13 cellular contexts compared by ENCODE assay signal in the genomic region with DNA sequence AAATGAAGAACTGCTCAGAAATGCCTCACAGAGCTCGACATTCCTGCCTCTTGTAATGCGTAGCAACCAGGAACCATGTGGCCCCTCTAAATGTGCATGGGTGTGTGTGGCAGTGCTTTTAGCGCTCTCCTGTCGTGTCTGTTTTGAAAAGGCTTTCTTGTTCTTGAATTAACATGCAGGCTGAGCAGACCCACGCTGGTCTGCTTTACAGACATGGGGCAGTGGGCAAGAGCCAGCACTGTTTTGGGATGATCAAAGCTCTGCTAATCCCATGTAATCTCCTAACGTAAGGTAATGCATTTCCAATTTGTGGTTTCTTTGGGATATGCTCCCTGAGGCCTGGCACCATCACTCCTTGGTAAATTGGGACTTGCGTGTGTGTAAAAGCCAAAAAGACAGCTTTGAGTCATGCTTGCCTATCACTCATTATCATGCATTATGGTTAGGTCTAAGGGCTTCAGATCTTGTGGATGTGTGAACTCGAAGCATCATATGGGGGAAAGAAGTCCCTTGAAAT. TPM values are rescaled to one million over a fixed set of nuclear protein-coding genes. Genes with fewer than 3 reads are reported as not detected.
DNase-seq lines count a peak whose midpoint lies in the region; ATAC-seq and TF ChIP-seq lines count a peak whose summit lies in the region.
"Had no signal": no experiment of that assay in that cellular context is flagged by ENCODE, and none has a peak within 500 bp of the region (broad histone marks: within the 10 kb centered on the region; RNA-seq: fewer than 3 reads in every experiment).

No MANE protein-coding gene starts in this region.

- no peaks in the 10 kb centered on the region for H3K36me3 ChIP-seq in HUES48 (ENCODE audit: control insufficient read depth, insufficient read depth, low read length)
- no peaks in the 10 kb centered on the region for H3K36me3 ChIP-seq in mesodermal cell (ENCODE audit: control insufficient read depth, insufficient read depth, low read length)
- H3K36me3 ChIP-seq in WERI-Rb-1: no peaks in the 10 kb centered on the region
- H3K36me3 ChIP-seq: esophagus squamous epithelium had no signal

- H3K27me3 ChIP-seq in HUES48 (ENCODE audit: control insufficient read depth, insufficient read depth, low read length) (no peaks in the 10 kb centered on the region), WERI-Rb-1 (ENCODE audit: insufficient read depth, low read depth, severe bottlenecking) (no peaks in the 10 kb centered on the region)
- H3K27me3 ChIP-seq: esophagus squamous epithelium had no signal

- TF ChIP-seq CTCF in CD14-positive monocyte (IDR thresholded peaks at IDR 0.05) (no peak), WERI-Rb-1 (IDR thresholded peaks at IDR 0.05; ENCODE audit: low read depth, low read length) (no peak)

- peak overlapping the region in 1 of 2 donors; percentile 26 for H3K4me3 Mint-ChIP-seq in CD14-positive monocyte

- H3K36me3 Mint-ChIP-seq in CD14-positive monocyte: peaks cover 45 to 70% of the 10 kb centered on the region in 2 donors

- H3K9me3 Mint-ChIP-seq in CD14-positive monocyte: peaks cover 0 to 5% (median 0%) of the 10 kb centered on the region in 7 donors

- H3K27ac ChIP-seq in HUES48 (ENCODE audit: low read depth, low read length) (peak overlapping the region; percentile 63), mesodermal cell (ENCODE audit: low read depth, low read length, severe bottlenecking) (peak overlapping the region; percentile 71), WERI-Rb-1 (no peak overlapping the region)
- H3K27ac ChIP-seq: esophagus squamous epithelium had no signal

- H3K9me3 ChIP-seq in HUES48 (ENCODE audit: control insufficient read depth, insufficient read depth, low read length): no peaks in the 10 kb centered on the region
- no peaks in the 10 kb centered on the region for H3K9me3 ChIP-seq in mesodermal cell (ENCODE audit: control insufficient read depth, low read length)
- H3K9me3 ChIP-seq in WERI-Rb-1 (ENCODE audit: severe bottlenecking): no peaks in the 10 kb centered on the region
- H3K9me3 ChIP-seq: esophagus squamous epithelium had no signal

- intact Hi-C loops in CD14-positive monocyte (cut with micrococcal nuclease): loop anchor here in 1 of 2 donors (10.0 kb wide), 1 partner anchor 71 kb away; no protein-coding TSS in a partner anchor

- H3K27me3 Mint-ChIP-seq in CD14-positive monocyte (ENCODE audit: low read depth in 3 of 3): peaks cover 0 to 4% (median 0%) of the 10 kb centered on the region in 3 donors

- peak overlapping the region; percentile 79 to 92 (median 83) for H3K27ac Mint-ChIP-seq in CD14-positive monocyte

- H3K4me1 Mint-ChIP-seq in CD14-positive monocyte: peaks cover 89% of the 10 kb centered on the region

- peaks cover 44% of the 10 kb centered on the region for H3K4me1 ChIP-seq in HUES48 (ENCODE audit: control insufficient read depth, insufficient read depth, low read length)
- peaks cover 27% of the 10 kb centered on the region for H3K4me1 ChIP-seq in mesodermal cell (ENCODE audit: control insufficient read depth, insufficient read depth, low read length, poor library complexity, severe bottlenecking)

- no peak overlapping the region for H3K4me3 ChIP-seq in HUES48 (ENCODE audit: low read depth, low read length)
- no peak overlapping the region for H3K4me3 ChIP-seq in mesodermal cell (ENCODE audit: extremely low read depth, insufficient read depth, low read length, poor library complexity, severe bottlenecking)
- no peak overlapping the region for H3K4me3 ChIP-seq in WERI-Rb-1 (ENCODE audit: low read depth, low read length)
- H3K4me3 ChIP-seq: esophagus squamous epithelium had no signal

- H3K9ac ChIP-seq in HUES48 (ENCODE audit: low read depth, low read length): 0 out of 2 replicates have a peak overlapping the region, but pooled peaks have one; percentile 2

- DNase-seq in CD14-positive monocyte (ENCODE audit: low spot score) (no peak), RPMI8226 (no peak), DMS153 treated with DMSO at 0.1 percent for 48 hours (lab: John Stamatoyannopoulos, UW; ENCODE audit: unreplicated experiment) (no peak), WERI-Rb-1 (no peak)
- DNase-seq in activated naive CD4-positive, alpha-beta T cell treated with anti-CD3 and anti-CD28 coated beads, Interleukin-2, amount 50 U/mL, for 16 hours: peak; percentile 46
- DNase-seq: cerebellar nuclear complex, esophagus squamous epithelium, hypothalamus, NCI-H2171 had no signal

- WGBS in mesodermal cell (ENCODE audit: insufficient coverage in 2 of 2), 2 experiments: 16 to 25% methylated on average over 5 to 6 of the region's 8 CpGs

- ATAC-seq in GM21526 (IDR thresholded peaks at IDR 0.05; ENCODE audit: low FRiP score, unreplicated experiment): no peak
- ATAC-seq: Panc1 had no signal

RNA-seq across cellular contexts. Expression of a gene that starts 11.8 kb away (rescaled TPM):
- polyA plus RNA-seq in CD14-positive monocyte: 100 to 1,000 TPM; 154 to 179 TPM
- 6.1 TPM for polyA plus RNA-seq in mesodermal cell (2013, experiment 1 of 2)
- polyA plus RNA-seq in mesodermal cell (2013, experiment 2 of 2): 6.3 TPM
